In genomic region chr11:28259177-28259843, GRCh38 we compare ENCODE assay signal across 18 cellular contexts.
DNase-seq lines count a peak whose midpoint lies in the region; ATAC-seq and TF ChIP-seq lines count a peak whose summit lies in the region.
"Had no signal": no experiment of that assay in that cellular context is flagged by ENCODE, and none has a peak within 500 bp of the region (broad histone marks: within the 10 kb centered on the region; RNA-seq: fewer than 3 reads in every experiment).

No MANE protein-coding gene starts in this region.

- H3K4me1 ChIP-seq in mesendoderm (ENCODE audit: control insufficient read depth, low read depth, low read length), result no peaks in the 10 kb centered on the region
- H3K4me1 ChIP-seq: colonic mucosa had no signal

- H4K8ac ChIP-seq in mesendoderm (ENCODE audit: low read depth, low read length), result no peak overlapping the region

- DNase-seq in iris pigment epithelial cell (ENCODE audit: low read depth) (peak; percentile 9), RWPE1 (ENCODE audit: low spot score) (no peak), mesendoderm (no peak), left lobe of liver (ENCODE audit: low spot score) (no peak), H4 (ENCODE audit: low spot score) (no peak)
- DNase-seq: activated CD4-positive, alpha-beta T cell treated with anti-CD3 and anti-CD28 coated beads for 4 hours; activated CD8-positive, alpha-beta memory T cell treated with anti-CD3 and anti-CD28 coated beads, Interleukin-2, amount 50 U/mL, for 4 hours; activated gamma-delta T cell treated with Interleukin-2 at 50 U/mL for 16 hours; colonic mucosa; natural killer cell; NCI-H2081; NCI-H526 treated with DMSO at 0.1 percent for 48 hours; OCI-M1 had no signal

- H3K27ac ChIP-seq in RWPE1 (no peak overlapping the region), mesendoderm (ENCODE audit: low read depth, low read length) (no peak overlapping the region)
- H3K27ac ChIP-seq: colonic mucosa, epithelial cell of prostate, skin epidermis had no signal

- no peaks in the 10 kb centered on the region for H3K79me2 ChIP-seq in mesendoderm (ENCODE audit: control insufficient read depth, insufficient read depth, low read length)

- WGBS in mesendoderm (ENCODE audit: extremely low coverage, insufficient coverage, low lambda C conversion rate), result no CpG with 5 or more reads among the region's 8 CpGs

- ATAC-seq in GM18909 (IDR thresholded peaks at IDR 0.05; ENCODE audit: poor library complexity, unreplicated experiment) (peak; percentile 71), GM21723 (IDR thresholded peaks at IDR 0.05; ENCODE audit: unreplicated experiment) (peak; percentile 70), HG03139 (IDR thresholded peaks at IDR 0.05; ENCODE audit: unreplicated experiment) (peak; percentile 71), left lobe of liver (no peak)
- ATAC-seq: natural killer cell had no signal

- H4K5ac ChIP-seq in mesendoderm (ENCODE audit: low read length), result no peak overlapping the region

- H3K23ac ChIP-seq in mesendoderm (ENCODE audit: low read length), result no peak overlapping the region

- H2BK15ac ChIP-seq in mesendoderm (replicated peaks; ENCODE audit: low read depth), result no peak overlapping the region

- H3K4ac ChIP-seq in mesendoderm (ENCODE audit: low read depth, low read length), result no peak overlapping the region

- CTCF ChIA-PET in RWPE1 (lab: Yijun Ruan, JAX), result no interaction called here

- H3K18ac ChIP-seq in mesendoderm (ENCODE audit: low read length), result no peak overlapping the region

- TF ChIP-seq CTCF in RWPE1 (conservative IDR thresholded peaks at IDR 0.05; ENCODE audit: low read depth), result no peak

- H2AK5ac ChIP-seq in mesendoderm (ENCODE audit: low read length), result no peak overlapping the region

- POLR2A ChIA-PET in RWPE1 (lab: Yijun Ruan, JAX; ENCODE audit: low non-redundant PET), result no interaction called here

- H3K4me3 ChIP-seq in mesendoderm (ENCODE audit: low read length), result no peak overlapping the region
- H3K4me3 ChIP-seq: colonic mucosa, skin epidermis had no signal

- H3K79me1 ChIP-seq in mesendoderm (ENCODE audit: low read length), result no peaks in the 10 kb centered on the region

- H2BK5ac ChIP-seq in mesendoderm (ENCODE audit: low read length), result no peak overlapping the region

- H3K56ac ChIP-seq in mesendoderm (ENCODE audit: low read length), result no peak overlapping the region

- H3K9ac ChIP-seq in mesendoderm (ENCODE audit: low read length), result no peak overlapping the region

- H3K36me3 ChIP-seq in mesendoderm (ENCODE audit: control insufficient read depth, insufficient read depth, low read length), result no peaks in the 10 kb centered on the region
- H3K36me3 ChIP-seq: colonic mucosa had no signal

- H3K4me2 ChIP-seq in mesendoderm (ENCODE audit: low read length), result no peak overlapping the region

- no peak overlapping the region for H2BK120ac ChIP-seq in mesendoderm (ENCODE audit: low read depth, low read length)

- H3K27me3 ChIP-seq in mesendoderm (ENCODE audit: insufficient read depth, low read length, poor library complexity), result no peaks in the 10 kb centered on the region
- H3K27me3 ChIP-seq: colonic mucosa had no signal
